ENCODE assay signal across 23 cellular contexts in genomic region chr2:69188174-69188900, GRCh38.
A peak's percentile ranks its signal among the peaks of the same experiment; 100 is the strongest.
DNase-seq lines count a peak whose midpoint lies in the region; ATAC-seq and TF ChIP-seq lines count a peak whose summit lies in the region.
"Had no signal": no experiment of that assay in that cellular context is flagged by ENCODE, and none has a peak within 500 bp of the region (broad histone marks: within the 10 kb centered on the region; RNA-seq: fewer than 3 reads in every experiment).

No MANE protein-coding gene starts in this region.

- TF ChIP-seq CTCF in coronary artery (IDR thresholded peaks at IDR 0.05): no peak
- TF ChIP-seq CTCF in smooth muscle cell (IDR thresholded peaks at IDR 0.05; ENCODE audit: borderline replicate concordance, insufficient read depth, poor library complexity, severe bottlenecking): no peak

- CTCF ChIA-PET in activated CD4-positive, alpha-beta T cell treated with anti-CD3 and anti-CD28 coated beads, Interleukin-2, amount 10 ng/mL, durations not matched to agents 7 days and 5 days (lab: Charles Lee): interaction anchor here (0.6 kb wide), 1 partner anchor 78 kb away, joined by 3 read pairs; no protein-coding TSS in a partner anchor

- no peaks in the 10 kb centered on the region for H3K9me3 Mint-ChIP-seq in activated CD4-positive, alpha-beta T cell treated with anti-CD3 and anti-CD28 coated beads, Interleukin-2, amount 10 ng/mL, durations not matched to agents 7 days and 5 days
- H3K9me3 Mint-ChIP-seq: activated T-cell treated with anti-CD3 and anti-CD28 coated beads, Interleukin-2, amount 50 U/mL, for 24 hours; central memory CD8-positive, alpha-beta T cell; naive thymus-derived CD8-positive, alpha-beta T cell; T-helper 2 cell treated with Interferon-gamma antibody and Interleukin-4, amounts not matched to agents 5 μg/mL and 100 μg/mL, for 36 hours; type B pancreatic cell had no signal

- WGBS in smooth muscle cell (ENCODE audit: low lambda C conversion rate): 63% methylated on average over 4 of the region's 4 CpGs

- peaks cover 40% of the 10 kb centered on the region for H3F3A ChIP-seq in smooth muscle cell (ENCODE audit: low read depth)

- H3K27me3 ChIP-seq in smooth muscle cell (ENCODE audit: low read depth): no peaks in the 10 kb centered on the region
- H3K27me3 ChIP-seq: left lung, stomach had no signal

- H3K4me3 Mint-ChIP-seq in activated CD4-positive, alpha-beta T cell treated with anti-CD3 and anti-CD28 coated beads, Interleukin-2, amount 10 ng/mL, durations not matched to agents 7 days and 5 days: no peak overlapping the region
- H3K4me3 Mint-ChIP-seq: activated T-cell treated with anti-CD3 and anti-CD28 coated beads, Interleukin-2, amount 50 U/mL, for 24 hours; central memory CD8-positive, alpha-beta T cell; naive thymus-derived CD8-positive, alpha-beta T cell; T-helper 2 cell treated with Interferon-gamma antibody and Interleukin-4, amounts not matched to agents 5 μg/mL and 100 μg/mL, for 36 hours; type B pancreatic cell had no signal

- H2AFZ ChIP-seq in smooth muscle cell (ENCODE audit: low read depth): no peak overlapping the region

- no peaks in the 10 kb centered on the region for H3K9me3 ChIP-seq in smooth muscle cell (replicated peaks; ENCODE audit: low read depth)
- H3K9me3 ChIP-seq: left lung, stomach had no signal

- H3K27ac ChIP-seq in coronary artery (peak overlapping the region; percentile 15 to 50), smooth muscle cell (ENCODE audit: low read depth) (peak overlapping the region; percentile 99)
- H3K27ac ChIP-seq: left lung, stomach, VCaP had no signal

- peaks cover 5% of the 10 kb centered on the region for H3K79me2 ChIP-seq in smooth muscle cell (ENCODE audit: low read depth)

- DNase-seq in NCI-H2171 treated with DMSO at 0.1 percent for 48 hours (lab: John Stamatoyannopoulos, UW): peak; percentile 10
- DNase-seq in NCI-H2171 (lab: John Stamatoyannopoulos, UW): no peak
- DNase-seq in NCI-H2227 (lab: John Stamatoyannopoulos, UW; ENCODE audit: unreplicated experiment): peak; percentile 71
- DNase-seq in coronary artery (ENCODE audit: low spot score): no peak
- no peak for DNase-seq in smooth muscle cell (lab: John Stamatoyannopoulos, UW; ENCODE audit: unreplicated experiment)
- no peak for DNase-seq in NCI-H510A (lab: John Stamatoyannopoulos, UW)
- no peak for DNase-seq in activated CD4-positive, alpha-beta T cell treated with anti-CD3 and anti-CD28 coated beads, Interleukin-2, amount 10 ng/mL, durations not matched to agents 7 days and 5 days
- DNase-seq: activated CD4-positive, alpha-beta T cell treated with anti-CD3 and anti-CD28 coated beads for 4 hours; activated gamma-delta T cell; activated T-cell treated with anti-CD3 and anti-CD28 coated beads, Interleukin-2, amount 50 U/mL, for 24 hours; GF-D8; left lung; naive thymus-derived CD8-positive, alpha-beta T cell; NCI-H1092 treated with DMSO at 0.1 percent for 48 hours; NCI-H748 treated with DMSO at 0.1 percent for 48 hours; Right ventricle myocardium superior; stimulated activated CD8-positive, alpha-beta memory T cell treated with anti-CD3 and anti-CD28 coated beads, Interleukin-4, amount 100 ng/mL, for 48 hours; stomach had no signal

- no peak overlapping the region for H3K27ac Mint-ChIP-seq in activated CD4-positive, alpha-beta T cell treated with anti-CD3 and anti-CD28 coated beads, Interleukin-2, amount 10 ng/mL, durations not matched to agents 7 days and 5 days
- H3K27ac Mint-ChIP-seq: activated T-cell treated with anti-CD3 and anti-CD28 coated beads, Interleukin-2, amount 50 U/mL, for 24 hours; naive thymus-derived CD8-positive, alpha-beta T cell; T-helper 2 cell treated with Interferon-gamma antibody and Interleukin-4, amounts not matched to agents 5 μg/mL and 100 μg/mL, for 36 hours; type B pancreatic cell had no signal

- ATAC-seq in esophagus mucosa: no peak
- ATAC-seq: left lung; naive thymus-derived CD8-positive, alpha-beta T cell had no signal

- peak overlapping the region; percentile 14 for H3K9ac ChIP-seq in smooth muscle cell (ENCODE audit: low read depth)

- POLR2A ChIA-PET in activated CD4-positive, alpha-beta T cell treated with anti-CD3 and anti-CD28 coated beads, Interleukin-2, amount 10 ng/mL, durations not matched to agents 7 days and 5 days (lab: Charles Lee): no interaction called here

- H3K36me3 Mint-ChIP-seq in activated CD4-positive, alpha-beta T cell treated with anti-CD3 and anti-CD28 coated beads, Interleukin-2, amount 10 ng/mL, durations not matched to agents 7 days and 5 days (ENCODE audit: low read depth): no peaks in the 10 kb centered on the region
- H3K36me3 Mint-ChIP-seq: naive thymus-derived CD8-positive, alpha-beta T cell had no signal

- no peaks in the 10 kb centered on the region for H4K20me1 ChIP-seq in smooth muscle cell (ENCODE audit: low read depth)

- H3K27me3 Mint-ChIP-seq in activated CD4-positive, alpha-beta T cell treated with anti-CD3 and anti-CD28 coated beads, Interleukin-2, amount 10 ng/mL, durations not matched to agents 7 days and 5 days: peaks cover 19% of the 10 kb centered on the region
- H3K27me3 Mint-ChIP-seq: type B pancreatic cell had no signal

- peaks cover 11% of the 10 kb centered on the region for H3K4me1 ChIP-seq in smooth muscle cell (ENCODE audit: low read depth)

- H3K36me3 ChIP-seq in smooth muscle cell (ENCODE audit: low read depth): no peaks in the 10 kb centered on the region
- H3K36me3 ChIP-seq: left lung had no signal

- H3K4me2 ChIP-seq in smooth muscle cell: no peak overlapping the region

- no peaks in the 10 kb centered on the region for H3K4me1 Mint-ChIP-seq in activated CD4-positive, alpha-beta T cell treated with anti-CD3 and anti-CD28 coated beads, Interleukin-2, amount 10 ng/mL, durations not matched to agents 7 days and 5 days
- H3K4me1 Mint-ChIP-seq: central memory CD8-positive, alpha-beta T cell; naive thymus-derived CD8-positive, alpha-beta T cell had no signal

- H3K4me3 ChIP-seq in coronary artery: no peak overlapping the region
- no peak overlapping the region for H3K4me3 ChIP-seq in smooth muscle cell
- H3K4me3 ChIP-seq: left lung, stomach had no signal

Comparison
In these comparisons a context has a peak if more than half of its experiments do, and no peak if none do; other contexts are left out.
1. DNase-seq: peak in NCI-H2171 treated with DMSO at 0.1 percent for 48 hours (single experiment) and NCI-H2227 (single experiment); none in NCI-H2171 (single experiment), coronary artery (single experiment), smooth muscle cell (single experiment), NCI-H510A (single experiment) and activated CD4-positive, alpha-beta T cell treated with anti-CD3 and anti-CD28 coated beads, Interleukin-2, amount 10 ng/mL, durations not matched to agents 7 days and 5 days (single experiment).